ENCODE assay signal across 17 cellular contexts in genomic region chr18:7575465-7576026, GRCh38. TPM values are rescaled to one million over a fixed set of nuclear protein-coding genes. Genes with fewer than 3 reads are reported as not detected.
DNase-seq lines count a peak whose midpoint lies in the region; ATAC-seq and TF ChIP-seq lines count a peak whose summit lies in the region.
"Had no signal": no experiment of that assay in that cellular context is flagged by ENCODE, and none has a peak within 500 bp of the region (broad histone marks: within the 10 kb centered on the region; RNA-seq: fewer than 3 reads in every experiment).

No MANE protein-coding gene starts in this region.

- no peak overlapping the region for H4K8ac ChIP-seq in neuronal stem cell (ENCODE audit: low read depth, low read length)

- TF ChIP-seq EP300 in transverse colon (IDR thresholded peaks at IDR 0.05; ENCODE audit: low read depth) = no peak

- H3K4me3 ChIP-seq in neuronal stem cell (ENCODE audit: low read length in 2 of 2) (no peak overlapping the region), transverse colon (no peak overlapping the region)
- H3K4me3 ChIP-seq: BLaER1 treated with 17β-estradiol and CSF1 and Interleukin-3, amounts not matched to agents 10 nM and 100 nM had no signal

- no peak for TF ChIP-seq POLR2A in transverse colon (IDR thresholded peaks at IDR 0.05)

- H3K4me1 ChIP-seq in neuronal stem cell (ENCODE audit: control insufficient read depth in 2 of 2, insufficient read depth in 1 of 2, low read depth in 1 of 2, low read length in 2 of 2) = peaks cover 12 to 17% of the 10 kb centered on the region in 2 donors
- peaks cover 0 to 4% (median 0%) of the 10 kb centered on the region in 4 donors for H3K4me1 ChIP-seq in transverse colon

- H2BK12ac ChIP-seq in neuronal stem cell (ENCODE audit: low read length) = no peak overlapping the region

- no peak overlapping the region for H2AK5ac ChIP-seq in neuronal stem cell (ENCODE audit: low read depth, low read length)

- H3K27me3 ChIP-seq in neuronal stem cell (ENCODE audit: control insufficient read depth in 3 of 3, insufficient read depth in 3 of 3, low read depth in 1 of 3, low read length in 3 of 3) (no peaks in the 10 kb centered on the region), transverse colon (no peaks in the 10 kb centered on the region)

- no peak overlapping the region for H3K14ac ChIP-seq in neuronal stem cell (ENCODE audit: low read length)

- no peak overlapping the region for H3K18ac ChIP-seq in neuronal stem cell (ENCODE audit: low read length)

- no peak overlapping the region for H2BK5ac ChIP-seq in neuronal stem cell (ENCODE audit: low read length)

- H3K4ac ChIP-seq in neuronal stem cell (ENCODE audit: low read length) = no peak overlapping the region

- TF ChIP-seq CTCF in transverse colon (IDR thresholded peaks at IDR 0.05) = no peak

- intact Hi-C loops in transverse colon (cut with DNase I; ENCODE audit: low total_unique reads) = no loop called here

- H2AFZ ChIP-seq in neuronal stem cell (ENCODE audit: low read length) = peak overlapping the region; percentile 45

- no peak for ATAC-seq in GM21529 (IDR thresholded peaks at IDR 0.05; ENCODE audit: unreplicated experiment)
- ATAC-seq: activated naive CD8-positive, alpha-beta T cell treated with anti-CD3 and anti-CD28 coated beads, Interleukin-2, amount 50 U/mL, for 24 hours; SK-N-SH treated with all-trans-retinoic acid at 6 μM for 48 hours had no signal

- H3K36me3 ChIP-seq in neuronal stem cell (replicated peaks in 1 of 2; ENCODE audit: control insufficient read depth in 2 of 2, insufficient read depth in 2 of 2, low read length in 2 of 2) (no peaks in the 10 kb centered on the region), transverse colon (no peaks in the 10 kb centered on the region)
- H3K36me3 ChIP-seq: BLaER1 treated with 17β-estradiol and CSF1 and Interleukin-3, amounts not matched to agents 10 nM and 100 nM had no signal

- H4K91ac ChIP-seq in neuronal stem cell (ENCODE audit: low read depth, low read length, poor library complexity) = no peak overlapping the region

- no peak overlapping the region for H2BK15ac ChIP-seq in neuronal stem cell (ENCODE audit: low read length)

- no peak overlapping the region for H3K4me2 ChIP-seq in neuronal stem cell (ENCODE audit: insufficient read depth, low read length, poor library complexity, severe bottlenecking)

- H3K9ac ChIP-seq in neuronal stem cell (ENCODE audit: low read depth, low read length, poor library complexity) = no peak overlapping the region
- H3K9ac ChIP-seq: BLaER1 treated with 17β-estradiol and CSF1 and Interleukin-3, amounts not matched to agents 10 nM and 100 nM had no signal

- H3K79me1 ChIP-seq in neuronal stem cell (ENCODE audit: low read depth, low read length) = peaks cover 2% of the 10 kb centered on the region

- no CpG with 5 or more reads among the region's 2 CpGs for WGBS in neuronal stem cell (ENCODE audit: extremely low coverage in 2 of 2, insufficient read length in 2 of 2, insufficient replicate concordance in 1 of 2), 2 donors
- WGBS in transverse colon (ENCODE audit: low coverage in 1 of 2), 2 donors = 75 to 81% methylated on average over 2 of the region's 2 CpGs

- H3K27ac ChIP-seq in epithelial cell of prostate (peak overlapping the region; percentile 64), neuronal stem cell (replicated peaks; ENCODE audit: low read length) (no peak overlapping the region), transverse colon (no peak overlapping the region)
- H3K27ac ChIP-seq: BLaER1 treated with 17β-estradiol and CSF1 and Interleukin-3, amounts not matched to agents 10 nM and 100 nM had no signal

- in situ Hi-C loops in transverse colon (cut with MboI; ENCODE audit: low pct_ligation_motif_present in 1 of 4, low pct_unique_long_range_greater_than_20kb in 1 of 4, low sequenced_read_pairs in 3 of 4) = no loop called here

- peaks cover 0 to under 1% of the 10 kb centered on the region in 2 donors for H3K9me3 ChIP-seq in neuronal stem cell (replicated peaks in 1 of 2; ENCODE audit: control insufficient read depth in 2 of 2, insufficient read depth in 1 of 2, low read depth in 1 of 2, low read length in 2 of 2)
- H3K9me3 ChIP-seq in transverse colon = no peaks in the 10 kb centered on the region
- H3K9me3 ChIP-seq: BLaER1 treated with 17β-estradiol and CSF1 and Interleukin-3, amounts not matched to agents 10 nM and 100 nM had no signal

- no peak overlapping the region for H2BK120ac ChIP-seq in neuronal stem cell (ENCODE audit: low read depth, low read length)

- DNase-seq in Daoy (ENCODE audit: low read depth) (peak; percentile 16), RPMI8226 (peak; percentile 62), epithelial cell of prostate (ENCODE audit: low read depth, low spot score) (no peak), neuronal stem cell (ENCODE audit: low spot score) (no peak), transverse colon (no peak), NCI-H1436 (lab: John Stamatoyannopoulos, UW) (no peak)
- DNase-seq in activated CD4-positive, CD25-positive, alpha-beta regulatory T cell (lab: John Stamatoyannopoulos, UW) = no peak
- DNase-seq: activated B cell treated with CpG ODN at 0.5 μM for 24 hours; activated CD8-positive, alpha-beta memory T cell treated with anti-CD3 and anti-CD28 coated beads, Interleukin-2, amount 50 U/mL, for 48 hours; activated naive CD8-positive, alpha-beta T cell treated with anti-CD3 and anti-CD28 coated beads, Interleukin-2, amount 50 U/mL, for 24 hours; GDM1; midbrain; NCI-H187; NK-92 treated with Interleukin-12 subunit alpha and Interleukin-12 subunit beta, amount 100 ng/mL, for 24 hours had no signal

- H3K23ac ChIP-seq in neuronal stem cell (ENCODE audit: low read depth, low read length, poor library complexity) = no peak overlapping the region

RNA-seq across cellular contexts. Expression of gene PTPRM, which starts 8.4 kb away (rescaled TPM):
- 6.8 and 13.0 TPM in 2 replicates for total RNA-seq in Daoy (2014; rRNA removed; shearing (Covaris generic))
- polyA plus RNA-seq in neuronal stem cell (2013, experiment 1 of 2) = 12.6 TPM
- 10.1 TPM for polyA plus RNA-seq in neuronal stem cell (2013, experiment 2 of 2)
- 10 to 100 TPM; 22.5 to 92.5 (median 39.2) TPM for total RNA-seq in transverse colon

Comparison
In these comparisons a context has a peak if more than half of its experiments do, and no peak if none do; other contexts are left out.
1. DNase-seq: peak in Daoy (single experiment) and RPMI8226 (single experiment); none in epithelial cell of prostate (single experiment), neuronal stem cell (single experiment), transverse colon (single experiment), NCI-H1436 (single experiment) and activated CD4-positive, CD25-positive, alpha-beta regulatory T cell (0 of 4).